In genomic region chr14:20331048-20331613, GRCh38 we compare ENCODE assay signal across 13 cellular contexts. TPM values are rescaled to one million over a fixed set of nuclear protein-coding genes. Genes with fewer than 3 reads are reported as not detected.
A peak's percentile ranks its signal among the peaks of the same experiment; 100 is the strongest.
DNase-seq lines count a peak whose midpoint lies in the region; ATAC-seq and TF ChIP-seq lines count a peak whose summit lies in the region.
"Had no signal": no experiment of that assay in that cellular context is flagged by ENCODE, and none has a peak within 500 bp of the region (broad histone marks: within the 10 kb centered on the region; RNA-seq: fewer than 3 reads in every experiment).

No MANE protein-coding gene starts in this region.

- H3K4me1 ChIP-seq in DOHH2 (ENCODE audit: control insufficient read depth, low read length) (peaks cover 67% of the 10 kb centered on the region), HUES6 (ENCODE audit: control insufficient read depth, insufficient read depth, low read length) (peaks cover 11% of the 10 kb centered on the region; the same call in 1 of the 2 replicates)
- H3K4me1 ChIP-seq in naive thymus-derived CD4-positive, alpha-beta T cell (ENCODE audit: control insufficient read depth in 2 of 2, insufficient read depth in 2 of 2, low read length in 2 of 2), result peaks cover 0 to 4% of the 10 kb centered on the region in 2 donors

- H3K27ac ChIP-seq in DOHH2 (ENCODE audit: low read depth, low read length) (0 out of 2 replicates have a peak overlapping the region, but pooled peaks have one; percentile 10), HUES6 (ENCODE audit: low read depth, low read length) (peak overlapping the region; percentile 31; the same call in 1 of the 2 replicates)
- H3K27ac ChIP-seq in naive thymus-derived CD4-positive, alpha-beta T cell (ENCODE audit: low read depth, low read length), result no peak overlapping the region

- intact Hi-C loops in naive thymus-derived CD4-positive, alpha-beta T cell (cut with micrococcal nuclease), result no loop called here

- H3K27me3 Mint-ChIP-seq in activated naive CD8-positive, alpha-beta T cell treated with anti-CD3 and anti-CD28 coated beads, Interleukin-2, amount 50 U/mL, for 24 hours, result no peaks in the 10 kb centered on the region
- H3K27me3 Mint-ChIP-seq in naive thymus-derived CD4-positive, alpha-beta T cell, result no peaks in the 10 kb centered on the region

- CTCF ChIA-PET in naive thymus-derived CD4-positive, alpha-beta T cell (lab: Charles Lee), result interaction anchor here (0.7 to 1.2 kb wide), 2 partner anchors 10 to 276 kb away, joined by 3 to 4 read pairs; no protein-coding TSS in a partner anchor

- peak overlapping the region; percentile 79 for H3K4me2 ChIP-seq in DOHH2 (ENCODE audit: low read length)

- H3K4me1 Mint-ChIP-seq in activated naive CD8-positive, alpha-beta T cell treated with anti-CD3 and anti-CD28 coated beads, Interleukin-2, amount 50 U/mL, for 24 hours, result peaks cover 61% of the 10 kb centered on the region
- peaks cover 19 to 60% (median 41%) of the 10 kb centered on the region in 7 donors for H3K4me1 Mint-ChIP-seq in naive thymus-derived CD4-positive, alpha-beta T cell

- H3K4me3 ChIP-seq in DOHH2 (ENCODE audit: low read length) (peak overlapping the region; percentile 70), HUES6 (ENCODE audit: low read depth, low read length) (peak overlapping the region; percentile 92)
- no peak overlapping the region for H3K4me3 ChIP-seq in naive thymus-derived CD4-positive, alpha-beta T cell (ENCODE audit: low read length)
- H3K4me3 ChIP-seq: body of pancreas had no signal

- ATAC-seq in activated naive CD8-positive, alpha-beta T cell treated with anti-CD3 and anti-CD28 coated beads, Interleukin-2, amount 50 U/mL, for 24 hours, result no peak
- no peak for ATAC-seq in naive thymus-derived CD4-positive, alpha-beta T cell
- ATAC-seq: body of pancreas had no signal

- no peaks in the 10 kb centered on the region for H3K27me3 ChIP-seq in DOHH2 (ENCODE audit: control insufficient read depth, low read length)
- H3K27me3 ChIP-seq in HUES6 (ENCODE audit: control insufficient read depth, insufficient read depth, low read length), result no peaks in the 10 kb centered on the region
- H3K27me3 ChIP-seq in naive thymus-derived CD4-positive, alpha-beta T cell (ENCODE audit: control insufficient read depth in 2 of 2, insufficient read depth in 2 of 2, low read length in 2 of 2), result no peaks in the 10 kb centered on the region
- H3K27me3 ChIP-seq: body of pancreas, tibial artery had no signal

- POLR2A ChIA-PET in naive thymus-derived CD4-positive, alpha-beta T cell (lab: Charles Lee), result interaction anchor here (1.9 to 5.4 kb wide), 3 partner anchors 12 to 280 kb away, joined by 7 to 35 read pairs (median 26); partner anchors contain the start of genes PARP2 and PIP4P1

- H3K27ac Mint-ChIP-seq in activated naive CD8-positive, alpha-beta T cell treated with anti-CD3 and anti-CD28 coated beads, Interleukin-2, amount 50 U/mL, for 24 hours, result peak overlapping the region; percentile 20
- H3K27ac Mint-ChIP-seq in naive thymus-derived CD4-positive, alpha-beta T cell, result peak overlapping the region in 6 of 9 donors; percentile 7 to 62 (median 27)

- H3K36me3 ChIP-seq in DOHH2 (ENCODE audit: control insufficient read depth, low read length) (peaks cover 62% of the 10 kb centered on the region), HUES6 (ENCODE audit: control insufficient read depth, insufficient read depth, low read length) (peaks cover 49% of the 10 kb centered on the region)
- H3K36me3 ChIP-seq in naive thymus-derived CD4-positive, alpha-beta T cell (ENCODE audit: control insufficient read depth in 2 of 3, insufficient read depth in 3 of 3, low read length in 3 of 3), result peaks cover 0 to 12% (median 0%) of the 10 kb centered on the region in 3 experiments

- no peaks in the 10 kb centered on the region for H3K9me2 ChIP-seq in DOHH2 (replicated peaks; ENCODE audit: control insufficient read depth, low read length)

- peak overlapping the region; percentile 95 for H3K4me3 Mint-ChIP-seq in activated naive CD8-positive, alpha-beta T cell treated with anti-CD3 and anti-CD28 coated beads, Interleukin-2, amount 50 U/mL, for 24 hours
- H3K4me3 Mint-ChIP-seq in naive thymus-derived CD4-positive, alpha-beta T cell, result peak overlapping the region in 2 of 10 donors; percentile 4 to 21

- peaks cover 38% of the 10 kb centered on the region for H3F3A ChIP-seq in DOHH2 (ENCODE audit: control insufficient read depth, insufficient read depth)

- no peaks in the 10 kb centered on the region for H3K9me3 ChIP-seq in DOHH2 (ENCODE audit: control insufficient read depth, insufficient read depth, low read length)
- H3K9me3 ChIP-seq in HUES6 (ENCODE audit: control insufficient read depth, insufficient read depth, low read depth, low read length), result no peaks in the 10 kb centered on the region
- no peaks in the 10 kb centered on the region for H3K9me3 ChIP-seq in naive thymus-derived CD4-positive, alpha-beta T cell (ENCODE audit: control insufficient read depth in 2 of 3, low read length in 3 of 3)
- H3K9me3 ChIP-seq: tibial artery had no signal

- H3K36me3 Mint-ChIP-seq in activated naive CD8-positive, alpha-beta T cell treated with anti-CD3 and anti-CD28 coated beads, Interleukin-2, amount 50 U/mL, for 24 hours (ENCODE audit: low read depth), result peaks cover 48% of the 10 kb centered on the region
- H3K36me3 Mint-ChIP-seq in naive thymus-derived CD4-positive, alpha-beta T cell, result peaks cover 0 to 4% (median 0%) of the 10 kb centered on the region in 5 donors

- H3K79me2 ChIP-seq in DOHH2 (ENCODE audit: control insufficient read depth, low read length), result peaks cover 79% of the 10 kb centered on the region

- no peak for DNase-seq in activated naive CD8-positive, alpha-beta T cell treated with anti-CD3 and anti-CD28 coated beads, Interleukin-2, amount 50 U/mL, for 24 hours
- DNase-seq in naive thymus-derived CD4-positive, alpha-beta T cell, result no peak
- no peak for DNase-seq in NCI-H2196 treated with DMSO at 0.1 percent for 48 hours (lab: John Stamatoyannopoulos, UW; ENCODE audit: unreplicated experiment)
- DNase-seq in islet precursor cell, result no peak
- DNase-seq in SKM-1 (lab: John Stamatoyannopoulos, UW; ENCODE audit: unreplicated experiment), result no peak
- DNase-seq: activated CD4-positive, alpha-beta T cell treated with anti-CD3 and anti-CD28 coated beads, Interleukin-2, amount 50 U/mL, for 1 hour; body of pancreas; KG1; NCI-H748 treated with DMSO at 0.1 percent for 48 hours; stimulated activated CD4-positive, alpha-beta T cell treated with anti-CD3 and anti-CD28 coated beads, Interleukin-1b, Interleukin-23, amount 100 ng/mL, for 48 hours; tibial artery had no signal

- peak overlapping the region; percentile 63 for H3K9ac ChIP-seq in HUES6 (ENCODE audit: low read length)

- peaks cover 16% of the 10 kb centered on the region; the same call in 1 of the 2 replicates for H4K20me1 ChIP-seq in DOHH2 (ENCODE audit: control insufficient read depth, insufficient read depth, low read depth, low read length)

- no peaks in the 10 kb centered on the region for H3K9me3 Mint-ChIP-seq in activated naive CD8-positive, alpha-beta T cell treated with anti-CD3 and anti-CD28 coated beads, Interleukin-2, amount 50 U/mL, for 24 hours
- no peaks in the 10 kb centered on the region for H3K9me3 Mint-ChIP-seq in naive thymus-derived CD4-positive, alpha-beta T cell

- TF ChIP-seq CTCF in DOHH2 (IDR thresholded peaks at IDR 0.05; ENCODE audit: low read depth, low read length, poor library complexity, severe bottlenecking), result no peak

RNA-seq across cellular contexts. Expression of gene CCNB1IP1, which starts 1.9 kb away (rescaled TPM):
- total RNA-seq in naive thymus-derived CD4-positive, alpha-beta T cell, result 10 to 100 TPM; 19.1 to 29.8 (median 28.7) TPM
- 10 to 100 TPM; 14.8 to 21.4 TPM for polyA plus RNA-seq in naive thymus-derived CD4-positive, alpha-beta T cell

RNA-seq across cellular contexts. Expression of gene PARP2, which starts 12.3 kb away (rescaled TPM):
- total RNA-seq in naive thymus-derived CD4-positive, alpha-beta T cell, result 10 to 100 TPM; 15.3 to 24.5 (median 21.3) TPM
- 10 to 100 TPM in 1 of 2 donors, 1 to 10 TPM in 1; 9.8 to 14.0 TPM for polyA plus RNA-seq in naive thymus-derived CD4-positive, alpha-beta T cell

RNA-seq across cellular contexts. Expression of gene TTC5, which starts 25.4 kb away (rescaled TPM):
- total RNA-seq in naive thymus-derived CD4-positive, alpha-beta T cell, result 10 to 100 TPM; 16.4 to 30.1 (median 20.3) TPM
- 10 to 100 TPM; 20.8 to 21.3 TPM for polyA plus RNA-seq in naive thymus-derived CD4-positive, alpha-beta T cell
